ENCODE assay signal across 9 cellular contexts in the genomic region with DNA sequence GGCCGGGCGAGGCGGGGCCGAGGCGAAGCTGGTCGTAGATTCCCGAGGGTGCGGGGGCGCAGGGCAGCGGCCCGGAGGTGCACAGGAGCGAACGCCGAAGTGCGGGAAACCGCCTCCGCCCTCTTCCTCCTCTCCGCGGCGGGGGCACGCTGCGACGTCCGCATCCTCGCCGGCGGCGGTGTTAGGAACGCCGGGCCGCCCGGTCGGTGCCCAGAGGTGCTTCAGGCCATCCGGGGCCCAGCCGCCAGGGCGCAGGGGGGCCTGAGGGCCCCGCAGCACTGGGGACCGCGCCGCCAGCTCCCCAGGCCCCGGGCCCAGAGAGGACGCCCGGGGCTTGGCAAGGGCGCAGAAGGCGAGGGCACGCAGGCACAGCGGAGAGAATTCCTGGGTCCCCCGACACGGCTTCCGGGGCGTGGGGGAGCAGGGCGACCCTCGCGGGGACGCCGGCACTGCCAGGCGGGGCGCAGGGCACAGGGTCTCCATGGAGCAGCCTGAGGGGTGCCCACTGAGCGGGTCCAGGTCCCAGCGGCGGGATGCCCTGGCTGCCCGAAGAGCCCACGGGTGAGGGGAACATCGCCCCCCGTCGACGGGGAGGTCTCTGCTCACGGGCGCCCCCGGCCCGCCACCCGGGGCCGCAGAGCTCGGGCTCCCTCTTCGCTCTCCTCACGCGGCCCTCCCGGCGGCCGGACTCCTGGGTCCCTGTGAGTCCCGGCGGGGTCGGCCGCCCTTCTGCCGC.
A peak's percentile ranks its signal among the peaks of the same experiment; 100 is the strongest.
DNase-seq lines count a peak whose midpoint lies in the region; ATAC-seq, FAIRE-seq and TF ChIP-seq lines count a peak whose summit lies in the region.
"Had no signal": no experiment of that assay in that cellular context is flagged by ENCODE, and none has a peak within 500 bp of the region (broad histone marks: within the 10 kb centered on the region; RNA-seq: fewer than 3 reads in every experiment).

No MANE protein-coding gene starts in this region.

- FAIRE-seq in RCC 7860 (lab: Jason Lieb, UNC) = no peak
- FAIRE-seq: GM18507 had no signal

- DNase-seq in activated CD4-positive, CD25-positive, alpha-beta regulatory T cell (lab: John Stamatoyannopoulos, UW) = no peak
- DNase-seq in activated CD4-positive, alpha-beta T cell treated with anti-CD3 and anti-CD28 coated beads, Interleukin-2, amount 50 U/mL, for 48 hours = peak; percentile 38 to 55
- DNase-seq in foreskin fibroblast (peak in 1 of 2 donors; percentile 47), RCC 7860 (ENCODE audit: low spot score) (no peak)

- ATAC-seq in activated CD4-positive, CD25-positive, alpha-beta regulatory T cell treated with anti-CD3 and anti-CD28 coated beads, Interleukin-2, amount 50 U/mL, for 24 hours = peak; percentile 2 to 5
- ATAC-seq in HG03103 (IDR thresholded peaks at IDR 0.05; ENCODE audit: low read depth, unreplicated experiment) (peak; percentile 15), GM18870 (IDR thresholded peaks at IDR 0.05; ENCODE audit: unreplicated experiment) (no peak)

- H3K4me1 ChIP-seq in rectal smooth muscle tissue (ENCODE audit: control insufficient read depth, insufficient read depth, low read length) = peaks cover 10% of the 10 kb centered on the region

- no peaks in the 10 kb centered on the region for H3K36me3 ChIP-seq in rectal smooth muscle tissue (ENCODE audit: control insufficient read depth, insufficient read depth, low read length)

- peak overlapping the region; percentile 26 to 36 for H3K4me3 ChIP-seq in foreskin fibroblast (ENCODE audit: low read depth in 1 of 2, low read length in 2 of 2)
- peak overlapping the region; percentile 55 for H3K4me3 ChIP-seq in rectal smooth muscle tissue (ENCODE audit: low read length)

- peaks cover 25% of the 10 kb centered on the region for H3K27me3 ChIP-seq in rectal smooth muscle tissue (ENCODE audit: control insufficient read depth, insufficient read depth, low read length)

- no peak overlapping the region for H3K9ac ChIP-seq in rectal smooth muscle tissue (ENCODE audit: low read length)

- no peak for TF ChIP-seq CTCF in foreskin fibroblast (IDR thresholded peaks at IDR 0.05; ENCODE audit: low read depth, low read length)

- no peak overlapping the region for H3K27ac ChIP-seq in rectal smooth muscle tissue (ENCODE audit: low read depth, low read length)

Comparison
In these comparisons a context has a peak if more than half of its experiments do, and no peak if none do; other contexts are left out.
1. DNase-seq: peak in activated CD4-positive, alpha-beta T cell treated with anti-CD3 and anti-CD28 coated beads, Interleukin-2, amount 50 U/mL, for 48 hours (2 of 2); none in activated CD4-positive, CD25-positive, alpha-beta regulatory T cell (0 of 4) and RCC 7860 (single experiment).